In the genomic region with DNA sequence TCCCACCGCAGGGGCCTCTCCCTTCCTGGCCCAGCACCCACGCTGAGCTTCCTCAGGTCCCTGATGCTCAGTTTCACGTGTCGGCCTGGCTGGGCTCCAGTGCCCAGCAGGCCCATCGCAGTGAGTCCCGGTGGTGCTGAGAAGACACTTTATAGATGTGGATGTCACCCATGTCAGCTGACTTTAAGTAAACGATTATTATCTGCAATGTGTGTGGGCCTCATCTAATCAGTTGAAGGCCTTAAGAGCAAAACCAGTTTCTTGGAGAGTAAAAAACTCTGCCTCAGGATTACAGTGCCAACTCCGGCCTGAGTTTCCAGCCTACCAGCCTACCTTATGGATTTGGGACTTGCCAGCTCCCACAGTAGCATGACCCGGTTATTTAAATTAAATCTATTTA, we compare ENCODE assay signal across 15 cellular contexts. TPM values are rescaled to one million over a fixed set of nuclear protein-coding genes. Genes with fewer than 3 reads are reported as not detected.
DNase-seq lines count a peak whose midpoint lies in the region; ATAC-seq and TF ChIP-seq lines count a peak whose summit lies in the region.
"Had no signal": no experiment of that assay in that cellular context is flagged by ENCODE, and none has a peak within 500 bp of the region (broad histone marks: within the 10 kb centered on the region; RNA-seq: fewer than 3 reads in every experiment).

No MANE protein-coding gene starts in this region.

- no peaks in the 10 kb centered on the region for H3K4me1 Mint-ChIP-seq in activated naive CD4-positive, alpha-beta T cell treated with anti-CD3 and anti-CD28 coated beads, Interleukin-2, amount 10 ng/mL, durations not matched to agents 7 days and 5 days
- H3K4me1 Mint-ChIP-seq in endothelial cell (ENCODE audit: unreplicated experiment), result peaks cover 3% of the 10 kb centered on the region
- H3K4me1 Mint-ChIP-seq: B cell had no signal

- H3K9me3 Mint-ChIP-seq in activated naive CD4-positive, alpha-beta T cell treated with anti-CD3 and anti-CD28 coated beads, Interleukin-2, amount 10 ng/mL, durations not matched to agents 7 days and 5 days, result peaks cover 63% of the 10 kb centered on the region
- peaks cover 33 to 53% of the 10 kb centered on the region in 2 donors for H3K9me3 Mint-ChIP-seq in activated naive CD4-positive, alpha-beta T cell treated with anti-CD3 and anti-CD28 coated beads, Interleukin-2, amount 50 U/mL, for 72 hours
- peaks cover 39% of the 10 kb centered on the region for H3K9me3 Mint-ChIP-seq in endothelial cell (ENCODE audit: unreplicated experiment)

- DNase-seq in activated naive CD4-positive, alpha-beta T cell treated with anti-CD3 and anti-CD28 coated beads, Interleukin-2, amount 10 ng/mL, durations not matched to agents 7 days and 5 days, result no peak
- no peak for DNase-seq in activated naive CD4-positive, alpha-beta T cell treated with anti-CD3 and anti-CD28 coated beads, Interleukin-2, amount 50 U/mL, for 72 hours (ENCODE audit: low spot score in 2 of 2)
- DNase-seq in endothelial cell (ENCODE audit: low spot score) (no peak), NCI-H1694 (lab: John Stamatoyannopoulos, UW) (no peak), NCI-H446 treated with DMSO at 0.1 percent for 48 hours (lab: John Stamatoyannopoulos, UW) (no peak)
- DNase-seq: AML-193; Caco-2; Calu3; CD4-positive, alpha-beta T cell; CD8-positive, alpha-beta T cell; DMS79 treated with DMSO at 0.1 percent for 48 hours; GF-D8 had no signal

- H3K27me3 Mint-ChIP-seq in activated naive CD4-positive, alpha-beta T cell treated with anti-CD3 and anti-CD28 coated beads, Interleukin-2, amount 10 ng/mL, durations not matched to agents 7 days and 5 days, result no peaks in the 10 kb centered on the region
- H3K27me3 Mint-ChIP-seq in endothelial cell (ENCODE audit: unreplicated experiment), result peaks cover 25% of the 10 kb centered on the region
- H3K27me3 Mint-ChIP-seq: B cell; CD4-positive, alpha-beta T cell had no signal

- no peak for ATAC-seq in activated naive CD4-positive, alpha-beta T cell treated with anti-CD3 and anti-CD28 coated beads, Interleukin-2, amount 50 U/mL, for 72 hours
- ATAC-seq: A549; CD8-positive, alpha-beta T cell had no signal

- H3K36me3 Mint-ChIP-seq in activated naive CD4-positive, alpha-beta T cell treated with anti-CD3 and anti-CD28 coated beads, Interleukin-2, amount 10 ng/mL, durations not matched to agents 7 days and 5 days, result peaks cover 30% of the 10 kb centered on the region
- H3K36me3 Mint-ChIP-seq in activated naive CD4-positive, alpha-beta T cell treated with anti-CD3 and anti-CD28 coated beads, Interleukin-2, amount 50 U/mL, for 72 hours, result peaks cover 71 to 79% of the 10 kb centered on the region in 2 donors
- H3K36me3 Mint-ChIP-seq in endothelial cell (ENCODE audit: low read depth, unreplicated experiment), result peaks cover 67% of the 10 kb centered on the region

- CTCF ChIA-PET in activated naive CD4-positive, alpha-beta T cell treated with anti-CD3 and anti-CD28 coated beads, Interleukin-2, amount 10 ng/mL, durations not matched to agents 7 days and 5 days (lab: Charles Lee), result no interaction called here

- no peak for TF ChIP-seq CTCF in endothelial cell (IDR thresholded peaks at IDR 0.05; ENCODE audit: unreplicated experiment)

- H3K4me3 Mint-ChIP-seq in activated naive CD4-positive, alpha-beta T cell treated with anti-CD3 and anti-CD28 coated beads, Interleukin-2, amount 10 ng/mL, durations not matched to agents 7 days and 5 days, result no peak overlapping the region
- H3K4me3 Mint-ChIP-seq in endothelial cell (ENCODE audit: unreplicated experiment), result peak overlapping the region; percentile 51
- H3K4me3 Mint-ChIP-seq: B cell; CD4-positive, alpha-beta T cell; CD8-positive, alpha-beta T cell had no signal

- peak overlapping the region; percentile 65 for H3K27ac Mint-ChIP-seq in activated naive CD4-positive, alpha-beta T cell treated with anti-CD3 and anti-CD28 coated beads, Interleukin-2, amount 10 ng/mL, durations not matched to agents 7 days and 5 days
- no peak overlapping the region for H3K27ac Mint-ChIP-seq in activated naive CD4-positive, alpha-beta T cell treated with anti-CD3 and anti-CD28 coated beads, Interleukin-2, amount 50 U/mL, for 72 hours
- H3K27ac Mint-ChIP-seq in endothelial cell (ENCODE audit: unreplicated experiment), result no peak overlapping the region
- H3K27ac Mint-ChIP-seq: B cell; CD4-positive, alpha-beta T cell; CD8-positive, alpha-beta T cell had no signal

RNA-seq across cellular contexts. Expression of gene SMIM17, which starts 17.3 kb away (rescaled TPM):
- total RNA-seq in activated naive CD4-positive, alpha-beta T cell treated with anti-CD3 and anti-CD28 coated beads, Interleukin-2, amount 50 U/mL, for 72 hours, result under 1 TPM; 0.30 to 0.31 TPM
- total RNA-seq in endothelial cell (ENCODE audit: unreplicated experiment), result 0.54 TPM
- total RNA-seq: B cell; Caco-2; Calu3; CD4-positive, alpha-beta T cell; CD8-positive, alpha-beta T cell had no signal

RNA-seq across cellular contexts. Expression of gene ZNF71, which starts 30.6 kb away (rescaled TPM):
- total RNA-seq in activated naive CD4-positive, alpha-beta T cell treated with anti-CD3 and anti-CD28 coated beads, Interleukin-2, amount 50 U/mL, for 72 hours, result 1 to 10 TPM; 4.4 to 4.7 TPM
- 29.6 TPM for total RNA-seq in endothelial cell (ENCODE audit: unreplicated experiment)

RNA-seq across cellular contexts. Expression of gene ZNF835, which starts 45.8 kb away (rescaled TPM):
- total RNA-seq in activated naive CD4-positive, alpha-beta T cell treated with anti-CD3 and anti-CD28 coated beads, Interleukin-2, amount 50 U/mL, for 72 hours, result 1 to 10 TPM; 1.7 to 2.2 TPM
- total RNA-seq in endothelial cell (ENCODE audit: unreplicated experiment), result not detected
- total RNA-seq: A172, Caco-2, Calu3 had no signal

RNA-seq across cellular contexts. Expression of gene ZNF470, which starts 58.4 kb away (rescaled TPM):
- 1 to 10 TPM; 4.4 to 6.3 TPM for total RNA-seq in activated naive CD4-positive, alpha-beta T cell treated with anti-CD3 and anti-CD28 coated beads, Interleukin-2, amount 50 U/mL, for 72 hours
- total RNA-seq in endothelial cell (ENCODE audit: unreplicated experiment), result 5.7 TPM
